In genomic region chr15:58528197-58528870, GRCh38 we compare ENCODE assay signal across 1 cellular context.
TF ChIP-seq lines count a peak whose summit lies in the region.

No MANE protein-coding gene starts in this region.

TF ChIP-seq in HepG2, 621 proteins besides CTCF, POLR2A, EP300 and RAD21 (continued from another document and continues in another):
- TF ChIP-seq STAT6 (CRISPR knock-in tag; IDR thresholded peaks at IDR 0.05; ENCODE audit: borderline replicate concordance) (no peak), SRSF4 (IDR thresholded peaks at IDR 0.05; ENCODE audit: low read depth, low read length, poor library complexity, severe bottlenecking) (no peak), ZKSCAN1 (IDR thresholded peaks at IDR 0.05; ENCODE audit: low read length) (no peak), IRF2 (CRISPR knock-in tag; IDR thresholded peaks at IDR 0.05) (peak; percentile 33; the same call in 1 of the 2 replicates), CREB3 (CRISPR knock-in tag; IDR thresholded peaks at IDR 0.05) (no peak), KDM1A (CRISPR knock-in tag; IDR thresholded peaks at IDR 0.05) (peak; percentile 81; the same call in 1 of the 2 replicates), MBD4 (IDR thresholded peaks at IDR 0.05; ENCODE audit: borderline replicate concordance, low read length) (no peak), SKIL (CRISPR knock-in tag; IDR thresholded peaks at IDR 0.05; ENCODE audit: borderline replicate concordance) (no peak), ZNF724P (CRISPR knock-in tag; IDR thresholded peaks at IDR 0.05; ENCODE audit: borderline replicate concordance) (no peak), RXRA (CRISPR knock-in tag; IDR thresholded peaks at IDR 0.05) (0 out of 2 replicates have a peak, but pooled peaks have one; percentile 46), ZNF512B (CRISPR knock-in tag; IDR thresholded peaks at IDR 0.05; ENCODE audit: borderline replicate concordance) (no peak), ZNF841 (CRISPR knock-in tag; IDR thresholded peaks at IDR 0.05; ENCODE audit: borderline replicate concordance) (no peak), PAXIP1 (CRISPR knock-in tag; conservative IDR thresholded peaks at IDR 0.05) (peak; percentile 89), FOXP1 (IDR thresholded peaks at IDR 0.05) (no peak), FOXP1 (CRISPR knock-in tag; IDR thresholded peaks at IDR 0.05) (peak; percentile 12; the same call in 1 of the 2 replicates), ZEB1 (IDR thresholded peaks at IDR 0.05; ENCODE audit: insufficient replicate concordance, low read depth) (no peak), ZNF546 (CRISPR knock-in tag; conservative IDR thresholded peaks at IDR 0.05) (no peak), ZNF235 (CRISPR knock-in tag; IDR thresholded peaks at IDR 0.05; ENCODE audit: borderline replicate concordance) (no peak), ZNF484 (CRISPR knock-in tag; IDR thresholded peaks at IDR 0.05; ENCODE audit: borderline replicate concordance, low read depth) (no peak), PAWR (CRISPR knock-in tag; IDR thresholded peaks at IDR 0.05; ENCODE audit: borderline replicate concordance) (no peak), HOXA9 (CRISPR knock-in tag; IDR thresholded peaks at IDR 0.05; ENCODE audit: borderline replicate concordance) (no peak), MAFF (IDR thresholded peaks at IDR 0.05; ENCODE audit: low read depth, low read length) (no peak), REL (CRISPR knock-in tag; conservative IDR thresholded peaks at IDR 0.05) (no peak), ZNF280B (CRISPR knock-in tag; IDR thresholded peaks at IDR 0.05; ENCODE audit: borderline replicate concordance) (peak; percentile 75; the same call in 1 of the 2 replicates), CEBPZ (IDR thresholded peaks at IDR 0.05; ENCODE audit: low read length) (no peak), BCLAF1 (IDR thresholded peaks at IDR 0.05) (no peak), HMGXB3 (CRISPR knock-in tag; IDR thresholded peaks at IDR 0.05; ENCODE audit: borderline replicate concordance) (no peak; the same call in 1 of the 2 replicates)
